8 cellular contexts compared by ENCODE assay signal in genomic region chr4:101345271-101345595, GRCh38. TPM values are rescaled to one million over a fixed set of nuclear protein-coding genes. Genes with fewer than 3 reads are reported as not detected.
DNase-seq lines count a peak whose midpoint lies in the region; ATAC-seq and TF ChIP-seq lines count a peak whose summit lies in the region.

No MANE protein-coding gene starts in this region.

- no peak for ATAC-seq in HG02884 (IDR thresholded peaks at IDR 0.05; ENCODE audit: unreplicated experiment)

- H3K4me1 Mint-ChIP-seq in Caco-2 (ENCODE audit: low read depth, unreplicated experiment) = peaks cover 18% of the 10 kb centered on the region
- peaks cover 51 to 69% of the 10 kb centered on the region in 2 donors for H3K4me1 Mint-ChIP-seq in immature natural killer cell

- H3K36me3 ChIP-seq in Caco-2 (ENCODE audit: control insufficient read depth, insufficient read depth, low read length) = no peaks in the 10 kb centered on the region
- no peaks in the 10 kb centered on the region for H3K36me3 ChIP-seq in adipocyte (ENCODE audit: control insufficient read depth, insufficient read depth, low read length, severe bottlenecking)

- peak overlapping the region; percentile 85 for H3K9ac ChIP-seq in adipocyte (ENCODE audit: low read length)

- TF ChIP-seq CTCF in Caco-2 (IDR thresholded peaks at IDR 0.05; ENCODE audit: insufficient read depth in 1 of 2, low read depth in 1 of 2, low read length in 1 of 2, severe bottlenecking in 1 of 2, unreplicated experiment in 1 of 2) (no peak), NB4 (IDR thresholded peaks at IDR 0.05; ENCODE audit: low read depth, low read length) (no peak)

- CTCF ChIA-PET in Caco-2 (lab: Charles Lee) = no interaction called here

- peak overlapping the region; percentile 92 for H3K4me3 ChIP-seq in Caco-2 (ENCODE audit: low read depth, low read length)
- peak overlapping the region; percentile 95 for H3K4me3 ChIP-seq in NB4 (ENCODE audit: low read depth, low read length)
- peak overlapping the region; percentile 94 for H3K4me3 ChIP-seq in adipocyte (ENCODE audit: low read length)

- no peaks in the 10 kb centered on the region for H3K9me3 Mint-ChIP-seq in Caco-2 (ENCODE audit: unreplicated experiment)
- H3K9me3 Mint-ChIP-seq in immature natural killer cell = no peaks in the 10 kb centered on the region

- intact Hi-C loops in Caco-2 (cut with micrococcal nuclease; ENCODE audit: unreplicated experiment) = loop anchor here (5.0 kb wide), 5 partner anchors 72 to 1482 kb away; partner anchors contain the start of gene UBE2D3

- no peak for TF ChIP-seq POLR2A in NB4 (IDR thresholded peaks at IDR 0.05; ENCODE audit: extremely low read depth, insufficient read length)

- H3K27me3 Mint-ChIP-seq in Caco-2 (ENCODE audit: insufficient read depth, unreplicated experiment) (no peaks in the 10 kb centered on the region), immature natural killer cell (ENCODE audit: low read depth in 3 of 3) (peaks cover 13 to 23% (median 19%) of the 10 kb centered on the region in 3 donors)

- H3K4me1 ChIP-seq in Caco-2 = peaks cover 25% of the 10 kb centered on the region
- peaks cover 38% of the 10 kb centered on the region for H3K4me1 ChIP-seq in adipocyte (ENCODE audit: control insufficient read depth, insufficient read depth, low read length)

- H3K36me3 Mint-ChIP-seq in Caco-2 (ENCODE audit: insufficient read depth, unreplicated experiment) = peaks cover 25% of the 10 kb centered on the region
- H3K36me3 Mint-ChIP-seq in immature natural killer cell = no peaks in the 10 kb centered on the region

- H3K27me3 ChIP-seq in Caco-2 (replicated peaks; ENCODE audit: control insufficient read depth, insufficient read depth, low read length) = no peaks in the 10 kb centered on the region
- no peaks in the 10 kb centered on the region for H3K27me3 ChIP-seq in adipocyte (replicated peaks; ENCODE audit: control insufficient read depth, insufficient read depth, low read length)

- DNase-seq in Caco-2 (no peak), NB4 (ENCODE audit: low read depth) (peak; percentile 85), adipocyte (ENCODE audit: low read depth) (peak; percentile 73), immature natural killer cell (peak in 1 of 3 donors; percentile 15), stromal cell of bone marrow (ENCODE audit: low read depth) (peak; percentile 21), NCI-H2081 (lab: John Stamatoyannopoulos, UW) (no peak), NCI-H146 (lab: John Stamatoyannopoulos, UW) (no peak)

- H3K27ac Mint-ChIP-seq in Caco-2 (ENCODE audit: unreplicated experiment) (peak overlapping the region; percentile 81), immature natural killer cell (peak overlapping the region; percentile 90 to 96 (median 94))

- BruUV-seq in Caco-2 (replicated peaks; lab: Mats Ljungman, UMichigan) = no TSS peak

- H3K4me3 Mint-ChIP-seq in Caco-2 (ENCODE audit: unreplicated experiment) = peak overlapping the region; percentile 95
- peak overlapping the region; percentile 96 to 99 (median 98) for H3K4me3 Mint-ChIP-seq in immature natural killer cell

- no peaks in the 10 kb centered on the region for H3K9me3 ChIP-seq in Caco-2
- no peaks in the 10 kb centered on the region for H3K9me3 ChIP-seq in adipocyte (ENCODE audit: control insufficient read depth, low read length)

- POLR2A ChIA-PET in Caco-2 (lab: Charles Lee) = no interaction called here

RNA-seq across cellular contexts. Expression of gene PPP3CA, which starts 2.1 kb away (rescaled TPM):
- 33.8 and 34.1 TPM in 2 replicates for total RNA-seq in Caco-2 (2022)
- polyA plus RNA-seq in immature natural killer cell = 10 to 100 TPM in 2 of 3 donors, 1 to 10 TPM in 1; 9.4 to 13.6 (median 10.8) TPM

Comparison
In these comparisons a context has a peak if more than half of its experiments do, and no peak if none do; other contexts are left out.
1. DNase-seq: peak in NB4 (single experiment), adipocyte (single experiment) and stromal cell of bone marrow (single experiment); none in Caco-2 (0 of 2), NCI-H2081 (0 of 2) and NCI-H146 (single experiment).
2. Peak in every context shown above with its lines, with median percentiles within 50 percentile points of each other: H3K4me3 ChIP-seq.